In genomic region chr1:57489342-57490036, GRCh38 we compare ENCODE assay signal across 14 cellular contexts.
DNase-seq lines count a peak whose midpoint lies in the region; ATAC-seq, FAIRE-seq and TF ChIP-seq lines count a peak whose summit lies in the region.
"Had no signal": no experiment of that assay in that cellular context is flagged by ENCODE, and none has a peak within 500 bp of the region (broad histone marks: within the 10 kb centered on the region; RNA-seq: fewer than 3 reads in every experiment).

No MANE protein-coding gene starts in this region.

- H3K9me3 ChIP-seq in SK-N-MC (ENCODE audit: low read depth, low read length) = no peaks in the 10 kb centered on the region

- peak overlapping the region; percentile 42; the same call in 1 of the 2 replicates for H3K27ac ChIP-seq in SK-N-MC
- H3K27ac ChIP-seq: 22Rv1 had no signal

- no peak for ATAC-seq in GM18505 (IDR thresholded peaks at IDR 0.05; ENCODE audit: unreplicated experiment)

- peak; percentile 16 for DNase-seq in DMS 273 (lab: John Stamatoyannopoulos, UW; ENCODE audit: unreplicated experiment)
- no peak for DNase-seq in DMS 273 treated with DMSO at 0.1 percent for 48 hours (lab: John Stamatoyannopoulos, UW)
- no peak for DNase-seq in SK-N-MC (ENCODE audit: low read depth, low spot score)
- peak; percentile 86 for DNase-seq in fibroblast of peridontal ligament (ENCODE audit: extremely low read depth)
- DNase-seq in urothelium cell line (ENCODE audit: low spot score) = peak; percentile 35
- no peak for DNase-seq in RPMI8226
- DNase-seq in stimulated activated naive CD4-positive, alpha-beta T cell (lab: John Stamatoyannopoulos, UW) = no peak
- DNase-seq: activated CD4-positive, alpha-beta T cell treated with anti-CD3 and anti-CD28 coated beads for 1 hour; activated naive CD4-positive, alpha-beta T cell; effector memory CD4-positive, alpha-beta T cell; NCI-H1105; stimulated activated CD4-positive, alpha-beta T cell treated with anti-CD3 and anti-CD28 coated beads, Interleukin-1b, Interleukin-23, amount 100 ng/mL, for 48 hours had no signal

- no peak overlapping the region for H3K9ac ChIP-seq in SK-N-MC (ENCODE audit: insufficient read length)

- TF ChIP-seq POLR2A in GM18505 (IDR thresholded peaks at IDR 0.05; ENCODE audit: borderline replicate concordance, extremely low read depth, insufficient read depth, insufficient read length) = no peak

- FAIRE-seq in urothelium cell line (lab: Jason Lieb, UNC) = no peak

- no peaks in the 10 kb centered on the region for H3K36me3 ChIP-seq in SK-N-MC (ENCODE audit: insufficient read depth, low read length)

- H3K4me3 ChIP-seq in SK-N-MC = no peak overlapping the region

Comparison
In these comparisons a context has a peak if more than half of its experiments do, and no peak if none do; other contexts are left out.
1. DNase-seq: peak in DMS 273 (single experiment), fibroblast of peridontal ligament (single experiment) and urothelium cell line (single experiment); none in DMS 273 treated with DMSO at 0.1 percent for 48 hours (single experiment), SK-N-MC (single experiment), RPMI8226 (single experiment) and stimulated activated naive CD4-positive, alpha-beta T cell (0 of 6).